Comparison of ENCODE assay signal across 1 cellular context in the genomic region with DNA sequence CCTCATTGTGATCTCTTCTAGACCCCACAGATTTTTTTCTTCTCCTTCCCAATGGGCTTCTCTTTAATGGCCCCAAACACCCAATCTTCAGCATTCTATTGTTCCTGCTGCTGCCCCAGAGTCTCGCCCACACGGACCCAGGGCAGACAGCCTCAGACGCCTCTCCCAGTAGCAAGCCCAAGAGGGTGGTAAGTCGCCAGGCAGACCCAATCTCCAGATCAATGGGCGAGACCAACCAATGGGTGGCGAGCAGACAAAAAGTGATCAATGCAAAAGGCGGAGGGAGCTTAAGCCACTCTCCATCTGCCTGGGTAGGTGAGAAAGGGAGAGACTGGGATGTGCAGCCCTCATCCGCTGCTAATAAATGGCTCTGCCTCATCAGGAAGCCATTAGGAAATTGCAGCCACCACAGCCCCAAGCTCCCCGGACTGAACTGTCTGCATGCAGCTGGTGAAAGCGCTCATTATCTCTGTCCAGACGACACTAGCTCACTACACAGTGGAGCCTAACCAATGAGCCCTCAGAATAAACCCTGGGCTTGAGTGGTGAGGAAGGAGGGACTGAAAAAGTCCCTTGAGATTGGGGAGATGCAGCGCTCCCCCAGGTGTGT.
TF ChIP-seq lines count a peak whose summit lies in the region.

No MANE protein-coding gene starts in this region.

TF ChIP-seq in IMR-90, 13 proteins besides CTCF, POLR2A, EP300 and RAD21:
- TF ChIP-seq CHD1 (IDR thresholded peaks at IDR 0.05; ENCODE audit: low read depth, low read length), result no peak
- no peak for TF ChIP-seq RFX5 (IDR thresholded peaks at IDR 0.05; ENCODE audit: low read depth, low read length)
- TF ChIP-seq MAFK (IDR thresholded peaks at IDR 0.05; ENCODE audit: low read depth, low read length), result no peak
- no peak for TF ChIP-seq CEBPB (IDR thresholded peaks at IDR 0.05; ENCODE audit: low read depth, low read length)
- no peak for TF ChIP-seq NFE2L2 (IDR thresholded peaks at IDR 0.05; ENCODE audit: low read depth, low read length)
